28 cellular contexts compared by ENCODE assay signal in genomic region chr10:89556590-89556989, GRCh38. TPM values are rescaled to one million over a fixed set of nuclear protein-coding genes. Genes with fewer than 3 reads are reported as not detected.
DNase-seq lines count a peak whose midpoint lies in the region; ATAC-seq and TF ChIP-seq lines count a peak whose summit lies in the region.
"Had no signal": no experiment of that assay in that cellular context is flagged by ENCODE, and none has a peak within 500 bp of the region (broad histone marks: within the 10 kb centered on the region; RNA-seq: fewer than 3 reads in every experiment).

No MANE protein-coding gene starts in this region.

- no peaks in the 10 kb centered on the region for H3K9me3 Mint-ChIP-seq in progenitor cell of endocrine pancreas (ENCODE audit: low read depth)
- H3K9me3 Mint-ChIP-seq: CD4-positive, alpha-beta T cell; type B pancreatic cell had no signal

- TF ChIP-seq CTCF in fibroblast of pulmonary artery (IDR thresholded peaks at IDR 0.05; ENCODE audit: low read length, missing control alignments), result no peak
- TF ChIP-seq CTCF in progenitor cell of endocrine pancreas (IDR thresholded peaks at IDR 0.05; ENCODE audit: unreplicated experiment), result no peak

- no peak overlapping the region for H3K4me3 Mint-ChIP-seq in progenitor cell of endocrine pancreas (ENCODE audit: low read depth)
- H3K4me3 Mint-ChIP-seq: activated CD8-positive, alpha-beta T cell treated with anti-CD3 and anti-CD28 coated beads, Interleukin-2, amount 10 ng/mL, durations not matched to agents 7 days and 5 days; CD4-positive, alpha-beta T cell; type B pancreatic cell had no signal

- peak overlapping the region; percentile 42 for H3K27ac Mint-ChIP-seq in progenitor cell of endocrine pancreas
- H3K27ac Mint-ChIP-seq: activated CD8-positive, alpha-beta T cell treated with anti-CD3 and anti-CD28 coated beads, Interleukin-2, amount 10 ng/mL, durations not matched to agents 7 days and 5 days; CD4-positive, alpha-beta T cell; type B pancreatic cell had no signal

- H3K4me3 ChIP-seq in fibroblast of pulmonary artery (replicated peaks; ENCODE audit: low read depth, low read length), result no peak overlapping the region
- H3K4me3 ChIP-seq: lower lobe of right lung, prostate gland, SJSA1, stomach had no signal

- DNase-seq in EH (ENCODE audit: low read depth), result peak; percentile 19
- DNase-seq in NCI-H69 (lab: John Stamatoyannopoulos, UW), result peak; percentile 40
- DNase-seq in fibroblast of pulmonary artery (ENCODE audit: low read depth), result peak; percentile 37
- DNase-seq in progenitor cell of endocrine pancreas (ENCODE audit: low spot score, unreplicated experiment), result no peak
- no peak for DNase-seq in T-helper 2 cell
- DNase-seq in nucleus accumbens (lab: John Stamatoyannopoulos, UW), result no peak
- no peak for DNase-seq in Ammon's horn (ENCODE audit: low spot score)
- DNase-seq: activated CD4-positive, CD25-positive, alpha-beta regulatory T cell treated with anti-CD3 and anti-CD28 coated beads, Interleukin-2, amount 50 U/mL, for 72 hours; activated CD8-positive, alpha-beta T cell treated with anti-CD3 and anti-CD28 coated beads, Interleukin-2, amount 10 ng/mL, durations not matched to agents 7 days and 5 days; activated effector memory CD4-positive, alpha-beta T cell treated with Interleukin-2 at 50 U/mL for 16 hours; activated T-cell treated with anti-CD3 and anti-CD28 coated beads for 4 hours; CD4-positive, alpha-beta T cell; DMS79; effector CD8-positive, alpha-beta T cell; erythroblast; H7; hypothalamus; lower lobe of right lung; NCI-H1105 treated with DMSO at 0.1 percent for 48 hours; NCI-H2081; NCI-H510A; stimulated activated CD8-positive, alpha-beta memory T cell treated with anti-CD3 and anti-CD28 coated beads, Interleukin-4, amount 100 ng/mL, for 48 hours; stomach; T-helper 1 cell had no signal

- H3K36me3 Mint-ChIP-seq in progenitor cell of endocrine pancreas (ENCODE audit: insufficient read depth), result peaks cover under 1% of the 10 kb centered on the region
- H3K36me3 Mint-ChIP-seq: type B pancreatic cell had no signal

- no peaks in the 10 kb centered on the region for H3K27me3 Mint-ChIP-seq in progenitor cell of endocrine pancreas
- H3K27me3 Mint-ChIP-seq: CD4-positive, alpha-beta T cell; type B pancreatic cell had no signal

- ATAC-seq in HG02970 (IDR thresholded peaks at IDR 0.05; ENCODE audit: low FRiP score, unreplicated experiment), result no peak
- ATAC-seq: activated CD8-positive, alpha-beta T cell treated with anti-CD3 and anti-CD28 coated beads, Interleukin-2, amount 10 ng/mL, durations not matched to agents 7 days and 5 days; lower lobe of right lung had no signal

- peaks cover 32% of the 10 kb centered on the region for H3K4me1 Mint-ChIP-seq in progenitor cell of endocrine pancreas (ENCODE audit: low read depth)

RNA-seq across cellular contexts. Expression of gene SLC16A12, which starts 21.2 kb away (rescaled TPM):
- 16.1 and 20.6 TPM in 2 replicates for total RNA-seq in progenitor cell of endocrine pancreas
- total RNA-seq: activated CD8-positive, alpha-beta T cell treated with anti-CD3 and anti-CD28 coated beads, Interleukin-2, amount 10 ng/mL, durations not matched to agents 7 days and 5 days; CD4-positive, alpha-beta T cell had no signal

Comparison
In these comparisons a context has a peak if more than half of its experiments do, and no peak if none do; other contexts are left out.
1. DNase-seq: peak in EH (single experiment), NCI-H69 (single experiment) and fibroblast of pulmonary artery (single experiment); none in progenitor cell of endocrine pancreas (single experiment), T-helper 2 cell (0 of 5), nucleus accumbens (0 of 56) and Ammon's horn (single experiment).